Comparison of ENCODE assay signal across 11 cellular contexts in the genomic region with DNA sequence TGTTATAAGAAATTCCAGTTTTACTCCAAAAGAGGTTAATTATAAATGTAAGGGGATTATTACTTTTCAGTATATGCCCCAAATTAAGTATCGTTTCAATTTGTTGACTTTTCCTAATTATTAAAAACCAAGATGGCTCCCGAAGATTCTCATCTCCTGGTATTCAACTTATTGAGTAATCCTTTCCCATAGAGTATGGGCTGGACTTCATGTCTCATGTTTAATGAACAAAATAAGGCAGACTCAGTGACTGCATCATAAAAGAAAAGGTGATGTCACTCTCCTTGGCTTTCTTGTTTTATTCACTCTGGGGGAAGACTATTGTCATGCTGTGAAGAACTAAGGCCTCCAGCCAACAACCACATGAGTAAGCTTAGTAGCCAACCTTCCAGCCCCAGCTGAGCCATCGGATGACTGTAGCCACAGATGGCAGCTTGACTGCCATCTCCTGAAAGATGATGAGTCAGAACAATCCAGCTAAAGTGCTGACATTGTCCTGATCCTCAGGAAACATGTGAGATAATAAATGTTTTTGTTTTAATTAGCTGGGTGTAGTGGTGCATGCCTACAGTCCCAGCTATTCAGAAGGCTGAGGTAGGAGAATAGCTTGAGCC. TPM values are rescaled to one million over a fixed set of nuclear protein-coding genes. Genes with fewer than 3 reads are reported as not detected.
DNase-seq lines count a peak whose midpoint lies in the region; ATAC-seq and TF ChIP-seq lines count a peak whose summit lies in the region.
"Had no signal": no experiment of that assay in that cellular context is flagged by ENCODE, and none has a peak within 500 bp of the region (broad histone marks: within the 10 kb centered on the region; RNA-seq: fewer than 3 reads in every experiment).

No MANE protein-coding gene starts in this region.

- DNase-seq in CD14-positive monocyte (ENCODE audit: low spot score) (peak; percentile 69), KBM-7 (peak; percentile 54), iris pigment epithelial cell (ENCODE audit: low read depth) (peak; percentile 92), esophagus muscularis mucosa (ENCODE audit: extremely low spot score) (no peak), tibial artery (no peak)
- DNase-seq: activated T-cell treated with anti-CD3 and anti-CD28 coated beads, Interleukin-2, amount 50 U/mL, for 72 hours; CD8-positive, alpha-beta memory T cell; NCI-H1694 had no signal

- peak; percentile 82 for ATAC-seq in activated T-helper 17 cell treated with anti-CD3 and anti-CD28 coated beads, Interleukin-2, amount 50 U/mL, for 72 hours (replicated peaks)
- ATAC-seq in GM21723 (IDR thresholded peaks at IDR 0.05; ENCODE audit: unreplicated experiment), result no peak
- no peak for ATAC-seq in HG03175 (IDR thresholded peaks at IDR 0.05; ENCODE audit: unreplicated experiment)

- peaks cover 35% of the 10 kb centered on the region for H3K4me1 Mint-ChIP-seq in CD14-positive monocyte
- no peaks in the 10 kb centered on the region for H3K4me1 Mint-ChIP-seq in activated T-helper 17 cell treated with anti-CD3 and anti-CD28 coated beads, Interleukin-2, amount 50 U/mL, for 72 hours
- H3K4me1 Mint-ChIP-seq: CD8-positive, alpha-beta memory T cell had no signal

- no peak for TF ChIP-seq CTCF in CD14-positive monocyte (IDR thresholded peaks at IDR 0.05)
- TF ChIP-seq CTCF in esophagus muscularis mucosa (IDR thresholded peaks at IDR 0.05), result no peak
- no peak for TF ChIP-seq CTCF in tibial artery (IDR thresholded peaks at IDR 0.05)

- H3K9me3 Mint-ChIP-seq in CD14-positive monocyte, result peaks cover 0 to 3% (median 0%) of the 10 kb centered on the region in 7 donors
- H3K9me3 Mint-ChIP-seq in activated T-helper 17 cell treated with anti-CD3 and anti-CD28 coated beads, Interleukin-2, amount 50 U/mL, for 72 hours, result no peaks in the 10 kb centered on the region
- H3K9me3 Mint-ChIP-seq: activated T-cell treated with anti-CD3 and anti-CD28 coated beads, Interleukin-2, amount 50 U/mL, for 72 hours; CD8-positive, alpha-beta memory T cell had no signal

- no peak for TF ChIP-seq EP300 in esophagus muscularis mucosa (IDR thresholded peaks at IDR 0.05)

- H3K9me3 ChIP-seq in esophagus muscularis mucosa (no peaks in the 10 kb centered on the region), tibial artery (no peaks in the 10 kb centered on the region)

- 98% methylated on average over 3 of the region's 3 CpGs for WGBS in esophagus muscularis mucosa

- no peak overlapping the region for H3K4me3 Mint-ChIP-seq in CD14-positive monocyte
- no peak overlapping the region for H3K4me3 Mint-ChIP-seq in activated T-helper 17 cell treated with anti-CD3 and anti-CD28 coated beads, Interleukin-2, amount 50 U/mL, for 72 hours
- H3K4me3 Mint-ChIP-seq: activated T-cell treated with anti-CD3 and anti-CD28 coated beads, Interleukin-2, amount 50 U/mL, for 72 hours; CD8-positive, alpha-beta memory T cell had no signal

- no peaks in the 10 kb centered on the region for H3K27me3 Mint-ChIP-seq in CD14-positive monocyte (ENCODE audit: low read depth in 3 of 3)
- peaks cover 3% of the 10 kb centered on the region for H3K27me3 Mint-ChIP-seq in activated T-helper 17 cell treated with anti-CD3 and anti-CD28 coated beads, Interleukin-2, amount 50 U/mL, for 72 hours

- H3K4me1 ChIP-seq in esophagus muscularis mucosa (no peaks in the 10 kb centered on the region), tibial artery (no peaks in the 10 kb centered on the region)

- intact Hi-C loops in CD14-positive monocyte (cut with micrococcal nuclease), result no loop called here
- intact Hi-C loops in esophagus muscularis mucosa (cut with DNase I), result no loop called here
- intact Hi-C loops in tibial artery (cut with DNase I; ENCODE audit: low total_unique reads), result no loop called here

- no peak for TF ChIP-seq POLR2A in esophagus muscularis mucosa (IDR thresholded peaks at IDR 0.05; ENCODE audit: low read depth)

- H3K27ac ChIP-seq in esophagus muscularis mucosa (replicated peaks in 1 of 4), result no peak overlapping the region
- H3K27ac ChIP-seq in tibial artery, result no peak overlapping the region

- H3K4me3 ChIP-seq in esophagus muscularis mucosa (no peak overlapping the region), tibial artery (no peak overlapping the region)

- H3K27me3 ChIP-seq in esophagus muscularis mucosa (peaks cover 0 to 8% (median 0%) of the 10 kb centered on the region in 4 donors), tibial artery (no peaks in the 10 kb centered on the region)

- H3K36me3 ChIP-seq in esophagus muscularis mucosa, result no peaks in the 10 kb centered on the region
- no peaks in the 10 kb centered on the region for H3K36me3 ChIP-seq in tibial artery

- in situ Hi-C loops in KBM-7 (cut with MboI; ENCODE audit: low pct_unique_long_range_greater_than_20kb, low sequenced_read_pairs), result no loop called here

- H3K27ac Mint-ChIP-seq in CD14-positive monocyte, result peak overlapping the region; percentile 16 to 79 (median 66)
- H3K27ac Mint-ChIP-seq in activated T-helper 17 cell treated with anti-CD3 and anti-CD28 coated beads, Interleukin-2, amount 50 U/mL, for 72 hours, result no peak overlapping the region
- H3K27ac Mint-ChIP-seq: activated T-cell treated with anti-CD3 and anti-CD28 coated beads, Interleukin-2, amount 50 U/mL, for 72 hours; CD8-positive, alpha-beta memory T cell had no signal

- H3K36me3 Mint-ChIP-seq in CD14-positive monocyte, result no peaks in the 10 kb centered on the region
- H3K36me3 Mint-ChIP-seq in activated T-helper 17 cell treated with anti-CD3 and anti-CD28 coated beads, Interleukin-2, amount 50 U/mL, for 72 hours (ENCODE audit: low read depth), result no peaks in the 10 kb centered on the region
- H3K36me3 Mint-ChIP-seq: CD8-positive, alpha-beta memory T cell had no signal

RNA-seq across cellular contexts. Expression of gene IGF2BP2, which starts 17.3 kb away (rescaled TPM):
- under 1 TPM; 0.78 to 1.00 TPM for polyA plus RNA-seq in CD14-positive monocyte
- under 1 TPM; 0.28 to 0.82 TPM for total RNA-seq in activated T-helper 17 cell treated with anti-CD3 and anti-CD28 coated beads, Interleukin-2, amount 50 U/mL, for 72 hours
- total RNA-seq in esophagus muscularis mucosa, result 1 to 10 TPM; 5.4 to 7.9 (median 6.2) TPM
- polyA plus RNA-seq: CD8-positive, alpha-beta memory T cell had no signal

Comparison
In these comparisons a context has a peak if more than half of its experiments do, and no peak if none do; other contexts are left out.
1. DNase-seq: peak in CD14-positive monocyte (single experiment), KBM-7 (single experiment) and iris pigment epithelial cell (single experiment); none in esophagus muscularis mucosa (single experiment) and tibial artery (0 of 2).